Comparison of ENCODE assay signal across 1 cellular context in genomic region chr7:140314571-140315480, GRCh38.
TF ChIP-seq lines count a peak whose summit lies in the region.

No MANE protein-coding gene starts in this region.

TF ChIP-seq in HepG2, 621 proteins besides CTCF, POLR2A, EP300 and RAD21 (continued from another document):
- TF ChIP-seq MAX (IDR thresholded peaks at IDR 0.05) (peak; percentile 12; the same call in 1 of the 2 replicates), NCOA1 (CRISPR knock-in tag; IDR thresholded peaks at IDR 0.05) (no peak), ZNF687 (CRISPR knock-in tag; IDR thresholded peaks at IDR 0.05) (peak; percentile 11; the same call in 1 of the 2 replicates), SIX1 (CRISPR knock-in tag; IDR thresholded peaks at IDR 0.05; ENCODE audit: borderline replicate concordance) (no peak), BORCS8-MEF2B (CRISPR knock-in tag; IDR thresholded peaks at IDR 0.05) (peak; percentile 56; the same call in 1 of the 2 replicates), NRL (CRISPR knock-in tag; IDR thresholded peaks at IDR 0.05; ENCODE audit: borderline replicate concordance) (0 out of 2 replicates have a peak, but pooled peaks have one; percentile 32), ZBTB7B (CRISPR knock-in tag; IDR thresholded peaks at IDR 0.05) (0 out of 2 replicates have a peak, but pooled peaks have one; percentile 23), HNF4G (IDR thresholded peaks at IDR 0.05; ENCODE audit: borderline replicate concordance, low read depth, low read length) (peak; percentile 60; the same call in 1 of the 2 replicates), HNF4G (CRISPR knock-in tag; IDR thresholded peaks at IDR 0.05; ENCODE audit: borderline replicate concordance, low read depth) (0 out of 2 replicates have a peak, but pooled peaks have one; percentile 29), GZF1 (CRISPR knock-in tag; IDR thresholded peaks at IDR 0.05) (peak; percentile 95), AGO2 (optimal IDR thresholded peaks at IDR 0.05; ENCODE audit: low read depth, low read length) (no peak), HNF1B (CRISPR knock-in tag; IDR thresholded peaks at IDR 0.05) (peak; percentile 30; the same call in 1 of the 2 replicates), ZFX (CRISPR knock-in tag; IDR thresholded peaks at IDR 0.05; ENCODE audit: low read depth) (0 out of 2 replicates have a peak, but pooled peaks have one; percentile 12), FOXJ3 (CRISPR knock-in tag; IDR thresholded peaks at IDR 0.05; ENCODE audit: borderline replicate concordance) (0 out of 2 replicates have a peak, but pooled peaks have one; percentile 27), ZMYM3 (CRISPR knock-in tag; IDR thresholded peaks at IDR 0.05) (peak; percentile 87), SALL2 (CRISPR knock-in tag; IDR thresholded peaks at IDR 0.05) (0 out of 2 replicates have a peak, but pooled peaks have one; percentile 4), TEAD3 (CRISPR knock-in tag; optimal IDR thresholded peaks at IDR 0.05; ENCODE audit: borderline replicate concordance) (peak; percentile 58), ZNF891 (CRISPR knock-in tag; IDR thresholded peaks at IDR 0.05) (peak; percentile 52; the same call in 1 of the 2 replicates), ZSCAN5A (CRISPR knock-in tag; IDR thresholded peaks at IDR 0.05; ENCODE audit: borderline replicate concordance) (0 out of 2 replicates have a peak, but pooled peaks have one; percentile 17), ZNF629 (CRISPR knock-in tag; conservative IDR thresholded peaks at IDR 0.05) (peak; percentile 98), ZNF317 (CRISPR knock-in tag; IDR thresholded peaks at IDR 0.05) (0 out of 2 replicates have a peak, but pooled peaks have one; percentile 24)
